In the genomic region with DNA sequence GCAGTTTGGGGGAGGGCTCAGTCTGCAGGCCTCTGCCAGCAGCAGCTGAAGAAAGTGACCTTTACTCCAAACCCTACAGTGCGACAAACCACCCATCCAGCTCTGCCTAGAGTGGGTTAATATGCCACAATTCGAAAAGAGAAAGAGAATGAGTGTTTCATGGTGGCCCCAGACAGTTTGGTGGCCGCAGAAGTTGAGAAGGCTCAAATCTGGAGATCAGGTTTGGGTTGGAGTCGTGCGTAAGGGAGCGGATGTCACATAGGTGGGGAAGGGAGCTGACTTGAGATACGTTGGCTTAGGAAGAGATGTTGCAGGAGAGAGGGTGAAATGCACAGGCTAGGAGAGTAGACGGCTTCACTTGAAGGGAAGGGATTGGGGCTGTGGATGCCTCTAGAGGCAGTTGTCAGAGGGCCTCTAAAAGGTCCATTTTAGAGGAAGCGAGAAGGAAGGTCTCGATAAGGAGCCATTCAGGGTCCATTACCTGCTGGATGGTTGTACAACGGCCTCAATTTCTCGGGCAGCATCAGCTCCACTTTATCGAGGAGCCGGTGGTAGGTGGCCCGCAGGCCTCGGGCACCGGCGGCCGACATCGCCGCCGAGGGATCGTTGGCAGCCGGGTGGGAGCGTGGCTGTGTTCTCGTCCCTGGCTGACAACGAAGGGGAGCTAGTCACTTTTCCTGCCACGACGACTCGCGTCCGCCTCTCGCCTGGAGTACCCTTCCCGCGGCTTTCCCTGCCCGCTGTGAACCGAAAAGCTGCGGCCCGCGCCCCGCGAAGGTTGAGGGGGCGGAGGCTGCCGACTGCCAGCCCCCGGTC, we compare ENCODE assay signal across 8 cellular contexts. TPM values are rescaled to one million over a fixed set of nuclear protein-coding genes. Genes with fewer than 3 reads are reported as not detected.
A peak's percentile ranks its signal among the peaks of the same experiment; 100 is the strongest.
DNase-seq lines count a peak whose midpoint lies in the region; ATAC-seq and TF ChIP-seq lines count a peak whose summit lies in the region.

No MANE protein-coding gene starts in this region.

- no peaks in the 10 kb centered on the region for H3K27me3 ChIP-seq in OCI-LY1 (ENCODE audit: insufficient read depth, low read length)

- peak overlapping the region; percentile 94 for H3K4me3 Mint-ChIP-seq in activated T-helper 17 cell treated with anti-CD3 and anti-CD28 coated beads, Interleukin-2, amount 50 U/mL, for 72 hours

- peaks cover 11% of the 10 kb centered on the region for H3K4me1 Mint-ChIP-seq in activated T-helper 17 cell treated with anti-CD3 and anti-CD28 coated beads, Interleukin-2, amount 50 U/mL, for 72 hours

- H3K9me3 Mint-ChIP-seq in activated T-helper 17 cell treated with anti-CD3 and anti-CD28 coated beads, Interleukin-2, amount 50 U/mL, for 72 hours, result no peaks in the 10 kb centered on the region

- H3K27ac Mint-ChIP-seq in activated T-helper 17 cell treated with anti-CD3 and anti-CD28 coated beads, Interleukin-2, amount 50 U/mL, for 72 hours, result peak overlapping the region; percentile 92

- H3K4me2 ChIP-seq in OCI-LY1 (ENCODE audit: low read length), result peak overlapping the region; percentile 78

- DNase-seq in DMS 273 (lab: John Stamatoyannopoulos, UW; ENCODE audit: unreplicated experiment) (peak; percentile 76), foreskin melanocyte (peak; percentile 35), omental fat pad (ENCODE audit: low spot score) (no peak), GDM1 (lab: John Stamatoyannopoulos, UW) (no peak)

- no peak overlapping the region for H2AFZ ChIP-seq in OCI-LY1 (ENCODE audit: low read length)

- H3F3A ChIP-seq in OCI-LY1 (ENCODE audit: insufficient read depth, low read length), result no peaks in the 10 kb centered on the region

- TF ChIP-seq CTCF in OCI-LY1 (IDR thresholded peaks at IDR 0.05; ENCODE audit: low read length) (no peak), omental fat pad (IDR thresholded peaks at IDR 0.05) (no peak)

- no peaks in the 10 kb centered on the region for H3K36me3 ChIP-seq in OCI-LY1 (ENCODE audit: insufficient read depth, low read length)

- no peaks in the 10 kb centered on the region for H3K27me3 Mint-ChIP-seq in activated T-helper 17 cell treated with anti-CD3 and anti-CD28 coated beads, Interleukin-2, amount 50 U/mL, for 72 hours

- peaks cover 58% of the 10 kb centered on the region for H3K79me2 ChIP-seq in OCI-LY1 (ENCODE audit: insufficient read depth, low read length)

- peaks cover 33% of the 10 kb centered on the region for H3K4me1 ChIP-seq in OCI-LY1 (ENCODE audit: insufficient read depth, low read length, severe bottlenecking)

- peak; percentile 11 for ATAC-seq in GM19397 (IDR thresholded peaks at IDR 0.05; ENCODE audit: unreplicated experiment)
- ATAC-seq in HG03457 (IDR thresholded peaks at IDR 0.05; ENCODE audit: unreplicated experiment), result peak; percentile 8
- peak; percentile 30 for ATAC-seq in activated T-helper 17 cell treated with anti-CD3 and anti-CD28 coated beads, Interleukin-2, amount 50 U/mL, for 72 hours (replicated peaks)
- peak; percentile 30 for ATAC-seq in omental fat pad (ENCODE audit: low FRiP score)

- H3K9me2 ChIP-seq in OCI-LY1 (ENCODE audit: low read depth, low read length), result no peaks in the 10 kb centered on the region

- peaks cover 30% of the 10 kb centered on the region for H3K36me3 Mint-ChIP-seq in activated T-helper 17 cell treated with anti-CD3 and anti-CD28 coated beads, Interleukin-2, amount 50 U/mL, for 72 hours (ENCODE audit: low read depth)

- H3K27ac ChIP-seq in OCI-LY1 (ENCODE audit: low read depth, low read length, poor library complexity, severe bottlenecking), result peak overlapping the region; percentile 67

- H3K9ac ChIP-seq in OCI-LY1 (ENCODE audit: low read length), result peak overlapping the region; percentile 82

- H3K4me3 ChIP-seq in OCI-LY1 (ENCODE audit: low read depth, low read length, poor library complexity, severe bottlenecking), result peak overlapping the region; percentile 74

- no peaks in the 10 kb centered on the region for H3K9me3 ChIP-seq in OCI-LY1 (ENCODE audit: low read length)

- H4K20me1 ChIP-seq in OCI-LY1 (ENCODE audit: insufficient read depth, low read length), result no peaks in the 10 kb centered on the region

RNA-seq across cellular contexts. Expression of a gene that starts 1.0 kb away (rescaled TPM):
- 10 to 100 TPM; 25.9 to 37.3 TPM for total RNA-seq in activated T-helper 17 cell treated with anti-CD3 and anti-CD28 coated beads, Interleukin-2, amount 50 U/mL, for 72 hours
- 10 to 100 TPM; 57.2 to 98.4 (median 75.5) TPM for total RNA-seq in omental fat pad

RNA-seq across cellular contexts. Expression of a gene that starts 1.4 kb away (rescaled TPM):
- total RNA-seq in activated T-helper 17 cell treated with anti-CD3 and anti-CD28 coated beads, Interleukin-2, amount 50 U/mL, for 72 hours, result 10 to 100 TPM; 51.1 to 67.0 TPM
- total RNA-seq in omental fat pad, result 10 to 100 TPM; 18.7 to 39.1 (median 33.2) TPM

RNA-seq across cellular contexts. Expression of a gene that starts 21.5 kb away (rescaled TPM):
- total RNA-seq in activated T-helper 17 cell treated with anti-CD3 and anti-CD28 coated beads, Interleukin-2, amount 50 U/mL, for 72 hours, result under 1 TPM; 0.13 to 0.98 TPM
- total RNA-seq in omental fat pad, result 1 to 10 TPM in 1 of 4 donors, under 1 TPM in 2, not detected in 1; 0.32 to 1.0 (median 0.75) TPM

Comparison
In these comparisons a context has a peak if more than half of its experiments do, and no peak if none do; other contexts are left out.
1. DNase-seq: peak in DMS 273 (single experiment) and foreskin melanocyte (single experiment); none in omental fat pad (single experiment) and GDM1 (single experiment).
2. Peak in every context shown above with its lines, with median percentiles within 50 percentile points of each other: ATAC-seq.